In the genomic region with DNA sequence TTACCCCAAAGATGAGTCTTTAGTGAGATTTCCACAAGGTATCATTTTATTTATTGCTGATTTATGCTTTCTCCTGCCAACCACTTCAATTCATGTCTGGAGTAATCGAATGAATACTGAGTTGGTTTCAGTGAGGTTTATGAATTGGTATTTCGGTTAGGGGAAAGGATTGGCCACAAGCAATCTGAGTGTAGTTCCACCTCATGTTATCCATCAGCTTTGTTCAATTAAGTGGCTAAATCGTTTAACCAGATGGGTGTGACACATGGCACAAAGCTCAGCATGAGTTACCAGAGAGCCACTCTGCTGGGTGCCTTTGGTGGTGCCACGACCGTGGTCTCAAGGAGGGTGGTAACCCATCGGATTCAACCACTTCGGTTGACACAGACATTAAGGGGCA, we compare ENCODE assay signal across 14 cellular contexts.
"Had no signal": no experiment of that assay in that cellular context is flagged by ENCODE, and none has a peak within 500 bp of the region (broad histone marks: within the 10 kb centered on the region; RNA-seq: fewer than 3 reads in every experiment).

No MANE protein-coding gene starts in this region.

- ATAC-seq: foreskin keratinocyte, gastroesophageal sphincter, heart left ventricle, left cardiac atrium, left lung, left ventricle myocardium superior, lower lobe of right lung, mucosa of descending colon had no signal

- H3K36me3 Mint-ChIP-seq: mesothelial cell of epicardium had no signal

- H3K9me3 Mint-ChIP-seq: mesothelial cell of epicardium had no signal

- H3K27ac Mint-ChIP-seq: mesothelial cell of epicardium had no signal

- H3K4me3 Mint-ChIP-seq: mesothelial cell of epicardium had no signal

- DNase-seq: dermis blood vessel endothelial cell; dorsolateral prefrontal cortex; effector CD4-positive, alpha-beta T cell; effector memory CD4-positive, alpha-beta T cell; foreskin keratinocyte; heart left ventricle; left cardiac atrium; left lung; left ventricle myocardium superior; lower lobe of right lung; mesenchymal stem cell; mucosa of descending colon had no signal

- H3K4me1 Mint-ChIP-seq: mesothelial cell of epicardium had no signal
